ENCODE assay signal across 8 cellular contexts in genomic region chr5:135462304-135462703, GRCh38. TPM values are rescaled to one million over a fixed set of nuclear protein-coding genes. Genes with fewer than 3 reads are reported as not detected.
DNase-seq lines count a peak whose midpoint lies in the region; ATAC-seq and TF ChIP-seq lines count a peak whose summit lies in the region.

No MANE protein-coding gene starts in this region.

- in situ Hi-C loops in HAP-1 (cut with MboI; ENCODE audit: low sequenced_read_pairs) (loop anchor here (10.0 kb wide), 1 partner anchor 282 kb away; no protein-coding TSS in a partner anchor), brain microvascular endothelial cell (cut with HindIII; ENCODE audit: low pct_ligation_motif_present, low sequenced_read_pairs) (loop anchor here (10.0 kb wide), 1 partner anchor 92 kb away; no protein-coding TSS in a partner anchor)

- intact Hi-C loops in lower lobe of right lung (cut with DNase I) = no loop called here

- no peaks in the 10 kb centered on the region for H3K36me3 ChIP-seq in HAP-1 (replicated peaks)
- H3K36me3 ChIP-seq in brain microvascular endothelial cell (replicated peaks) = no peaks in the 10 kb centered on the region
- no peaks in the 10 kb centered on the region for H3K36me3 ChIP-seq in lower lobe of right lung

- H3K4me3 ChIP-seq in HAP-1 = no peak overlapping the region
- H3K4me3 ChIP-seq in brain microvascular endothelial cell (ENCODE audit: low read depth, low read length) = no peak overlapping the region
- no peak overlapping the region for H3K4me3 ChIP-seq in lower lobe of right lung

- TF ChIP-seq CTCF in brain microvascular endothelial cell (IDR thresholded peaks at IDR 0.05; ENCODE audit: low read depth, low read length, missing control alignments) (peak; percentile 68), lower lobe of right lung (IDR thresholded peaks at IDR 0.05) (peak; percentile 33)

- peaks cover 3% of the 10 kb centered on the region for H3K4me1 ChIP-seq in HAP-1
- H3K4me1 ChIP-seq in lower lobe of right lung = peaks cover 27% of the 10 kb centered on the region

- H3K27me3 ChIP-seq in HAP-1 (ENCODE audit: low read depth) (peaks cover 6% of the 10 kb centered on the region; the same call in 1 of the 2 replicates), brain microvascular endothelial cell (replicated peaks) (peaks cover 32% of the 10 kb centered on the region), lower lobe of right lung (ENCODE audit: low read depth) (peaks cover 31% of the 10 kb centered on the region)

- H3K27ac ChIP-seq in brain microvascular endothelial cell = no peak overlapping the region
- no peak overlapping the region for H3K27ac ChIP-seq in lower lobe of right lung

- DNase-seq in ELR (ENCODE audit: low read depth) = peak; percentile 75
- DNase-seq in HAP-1 (ENCODE audit: low spot score in 2 of 2) = peak; percentile 77 to 83
- peak; percentile 65 for DNase-seq in NCI-H1694 treated with DMSO at 0.1 percent for 48 hours (lab: John Stamatoyannopoulos, UW)
- DNase-seq in SW 1271 (lab: John Stamatoyannopoulos, UW) = peak; percentile 24 to 52
- DNase-seq in brain microvascular endothelial cell = peak; percentile 21
- DNase-seq in lower lobe of right lung = no peak
- DNase-seq in stimulated activated naive CD8-positive, alpha-beta T cell treated with anti-CD3 and anti-CD28 coated beads, Interleukin-15, Interleukin-2, amounts not matched to agents 100 U/mL and 50 U/mL, for 24 hours = peak; percentile 51

- no peaks in the 10 kb centered on the region for H3K9me3 ChIP-seq in HAP-1
- no peaks in the 10 kb centered on the region for H3K9me3 ChIP-seq in lower lobe of right lung

- ATAC-seq in lower lobe of right lung = no peak
- ATAC-seq in stimulated activated naive CD8-positive, alpha-beta T cell treated with anti-CD3 and anti-CD28 coated beads, Interleukin-15, Interleukin-2, amounts not matched to agents 100 U/mL and 50 U/mL, for 24 hours = peak; percentile 55
- no peak for ATAC-seq in HG03571 (IDR thresholded peaks at IDR 0.05; ENCODE audit: unreplicated experiment)

RNA-seq across cellular contexts. Expression of gene TIFAB, which starts 10.2 kb away (rescaled TPM):
- total RNA-seq in lower lobe of right lung = 0.30 TPM

RNA-seq across cellular contexts. Expression of gene DCANP1, which starts 15.2 kb away (rescaled TPM):
- total RNA-seq in lower lobe of right lung = not detected
